1 cellular context compared by ENCODE assay signal in genomic region chr5:154850255-154851062, GRCh38.
TF ChIP-seq lines count a peak whose summit lies in the region.

TSS of gene FAXDC2 (minus strand) at chr5:154850603. CDS start at chr5:154838178, 12,425 bp downstream.

TF ChIP-seq in K562, 482 proteins besides CTCF, POLR2A, EP300 and RAD21:
- TF ChIP-seq E2F8 (IDR thresholded peaks at IDR 0.05; ENCODE audit: low read depth, partially characterized antibody) (no peak), TFE3 (CRISPR knock-in tag; IDR thresholded peaks at IDR 0.05) (peak; percentile 39), RBM34 (IDR thresholded peaks at IDR 0.05; ENCODE audit: borderline replicate concordance, insufficient read depth, low read length) (no peak), ATF3 (IDR thresholded peaks at IDR 0.05) (peak; percentile 73), ATF3 (CRISPR knock-in tag; conservative IDR thresholded peaks at IDR 0.05) (no peak), MAX (CRISPR knock-in tag; IDR thresholded peaks at IDR 0.05) (peak; percentile 39; the same call in 1 of the 2 replicates), JUN (IDR thresholded peaks at IDR 0.05; ENCODE audit: borderline replicate concordance, low read depth, low read length) (no peak), JUN (CRISPR knock-in tag; IDR thresholded peaks at IDR 0.05; ENCODE audit: borderline replicate concordance) (0 out of 2 replicates have a peak, but pooled peaks have one; percentile 30), NR2C2 (CRISPR knock-in tag; IDR thresholded peaks at IDR 0.05) (no peak), NR2C2 (tag; IDR thresholded peaks at IDR 0.05) (0 out of 2 replicates have a peak, but pooled peaks have one; percentile 40), ZNF644 (tag; IDR thresholded peaks at IDR 0.05; ENCODE audit: low read depth) (no peak), CREM (IDR thresholded peaks at IDR 0.05; ENCODE audit: low read depth) (0 out of 2 replicates have a peak, but pooled peaks have one; percentile 17), SREBF1 (IDR thresholded peaks at IDR 0.05; ENCODE audit: borderline replicate concordance, low read depth, low read length) (no peak), USF1 (CRISPR knock-in tag; IDR thresholded peaks at IDR 0.05) (peak; percentile 90), GABPA (tag; conservative IDR thresholded peaks at IDR 0.05; ENCODE audit: low read depth) (peak; percentile 52), CXXC5 (CRISPR knock-in tag; IDR thresholded peaks at IDR 0.05) (peak; percentile 53), BHLHE40 (IDR thresholded peaks at IDR 0.05; ENCODE audit: low read length) (peak; percentile 88), USF2 (CRISPR knock-in tag; IDR thresholded peaks at IDR 0.05) (peak; percentile 86), L3MBTL2 (IDR thresholded peaks at IDR 0.05) (peak; percentile 27; the same call in 1 of the 2 replicates), PHF8 (IDR thresholded peaks at IDR 0.05; ENCODE audit: borderline replicate concordance, low read length) (peak; percentile 28; the same call in 1 of the 2 replicates), ZBTB8A (IDR thresholded peaks at IDR 0.05; ENCODE audit: partially characterized antibody) (no peak), MTF1 (CRISPR knock-in tag; IDR thresholded peaks at IDR 0.05; ENCODE audit: borderline replicate concordance) (no peak), SP1 (CRISPR knock-in tag; IDR thresholded peaks at IDR 0.05) (peak; percentile 39; the same call in 1 of the 2 replicates), JUND (IDR thresholded peaks at IDR 0.05; ENCODE audit: borderline replicate concordance, low read depth, low read length) (peak; percentile 48; the same call in 1 of the 2 replicates), JUND (tag; IDR thresholded peaks at IDR 0.05; ENCODE audit: borderline replicate concordance, low read depth, low read length) (peak; percentile 30; the same call in 1 of the 3 replicates), POLR3A (IDR thresholded peaks at IDR 0.05; ENCODE audit: borderline replicate concordance, extremely low read depth, insufficient read depth, insufficient read length) (no peak), RAD51 (IDR thresholded peaks at IDR 0.05; ENCODE audit: borderline replicate concordance, low read depth) (peak; percentile 82), ARID1B (IDR thresholded peaks at IDR 0.05) (0 out of 2 replicates have a peak, but pooled peaks have one; percentile 3), CTBP1 (IDR thresholded peaks at IDR 0.05; ENCODE audit: borderline replicate concordance) (peak; percentile 25; the same call in 1 of the 2 replicates), ZNF592 (IDR thresholded peaks at IDR 0.05) (0 out of 2 replicates have a peak, but pooled peaks have one; percentile 59), AFF1 (IDR thresholded peaks at IDR 0.05; ENCODE audit: low read depth in 1 of 2, partially characterized antibody in 2 of 2) (peak in 1 of 2 experiments; percentile 34), SMARCE1 (IDR thresholded peaks at IDR 0.05) (no peak; the same call in 1 of the 2 replicates), U2AF1 (optimal IDR thresholded peaks at IDR 0.05; ENCODE audit: low read depth, low read length) (no peak), FOXK2 (conservative IDR thresholded peaks at IDR 0.05 in 1 of 2, IDR thresholded peaks at IDR 0.05 in 1 of 2; ENCODE audit: low read depth in 2 of 2) (peak in 1 of 2 experiments; percentile 45; a peak in 1 of 4 replicates), NRF1 (conservative IDR thresholded peaks at IDR 0.05 in 1 of 2, IDR thresholded peaks at IDR 0.05 in 1 of 2) (peak; percentile 36 to 41; a peak in 2 of 4 replicates), ZNF316 (IDR thresholded peaks at IDR 0.05) (no peak), CBFA2T2 (conservative IDR thresholded peaks at IDR 0.05) (peak; percentile 21), DPF2 (IDR thresholded peaks at IDR 0.05) (0 out of 2 replicates have a peak, but pooled peaks have one; percentile 22), MEF2D (tag; conservative IDR thresholded peaks at IDR 0.05; ENCODE audit: low read depth) (no peak), MYBL2 (IDR thresholded peaks at IDR 0.05; ENCODE audit: low read depth) (no peak), MYBL2 (CRISPR knock-in tag; IDR thresholded peaks at IDR 0.05; ENCODE audit: borderline replicate concordance) (no peak), CHD1 (IDR thresholded peaks at IDR 0.05; ENCODE audit: low read length) (peak; percentile 8), SOX6 (IDR thresholded peaks at IDR 0.05) (0 out of 2 replicates have a peak, but pooled peaks have one; percentile 28), PURB (CRISPR knock-in tag; IDR thresholded peaks at IDR 0.05; ENCODE audit: low read depth) (no peak), ZNF212 (CRISPR knock-in tag; IDR thresholded peaks at IDR 0.05) (no peak), TFAP4 (CRISPR knock-in tag; IDR thresholded peaks at IDR 0.05; ENCODE audit: borderline replicate concordance) (0 out of 2 replicates have a peak, but pooled peaks have one; percentile 17), ATF7 (IDR thresholded peaks at IDR 0.05) (peak; percentile 55), KDM5B (IDR thresholded peaks at IDR 0.05; ENCODE audit: insufficient replicate concordance, low read depth, low read length) (no peak), EGR1 (conservative IDR thresholded peaks at IDR 0.05) (peak; percentile 63)
